ENCODE assay signal across 8 cellular contexts in the genomic region with DNA sequence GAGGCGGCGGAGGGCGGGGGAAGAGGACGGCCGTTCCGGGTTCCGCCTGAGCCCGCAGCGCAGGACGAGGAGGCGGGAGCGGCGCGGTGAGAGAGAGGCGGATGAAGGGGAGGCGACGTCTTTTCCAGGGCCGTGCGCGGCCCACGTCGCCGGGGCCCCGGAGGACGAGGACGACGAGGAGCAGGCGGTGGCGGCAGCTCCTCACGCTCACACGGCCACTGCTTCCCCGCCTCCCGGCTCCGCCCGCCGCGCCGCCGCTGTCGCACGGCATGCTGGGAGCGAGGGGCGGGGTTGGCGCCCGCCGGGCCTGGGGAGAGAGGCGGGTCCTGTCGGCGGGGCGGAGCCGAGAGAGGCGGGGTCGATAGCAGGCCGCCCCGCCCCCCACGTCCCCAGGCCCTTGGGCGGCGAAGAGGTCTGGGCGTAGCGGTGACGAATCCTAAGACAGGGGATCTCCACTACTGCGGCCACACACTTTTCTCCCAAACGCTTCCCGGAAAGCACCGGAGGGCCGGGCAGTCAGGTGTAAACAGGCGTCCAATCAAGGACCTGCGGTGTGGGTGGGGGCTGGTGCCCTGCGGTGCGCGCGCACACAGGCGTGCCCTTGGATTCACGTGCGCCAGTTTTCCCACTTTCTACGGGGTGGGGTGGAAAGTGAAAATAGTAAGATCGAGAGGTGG. TPM values are rescaled to one million over a fixed set of nuclear protein-coding genes. Genes with fewer than 3 reads are reported as not detected.
DNase-seq lines count a peak whose midpoint lies in the region; ATAC-seq lines count a peak whose summit lies in the region.
"Not testable (repeated sequence)": the region's sequence is repeated elsewhere in the genome, so short reads cannot be mapped to it uniquely, and the experiment has no call there.

A gene (minus strand): TSS at position 220 of the 677 bp plus-strand sequence. CDS start 367 bp downstream, outside the sequence.

- DNase-seq in COLO829 (ENCODE audit: low spot score) = peak; percentile 54
- DNase-seq in HT-29 (ENCODE audit: low spot score) = peak; percentile 99
- DNase-seq in NK-92 treated with Interleukin-12 subunit alpha and Interleukin-12 subunit beta, amount 100 ng/mL, for 24 hours (lab: John Stamatoyannopoulos, UW) = peak; percentile 93
- peak; percentile 85 for DNase-seq in effector CD8-positive, alpha-beta T cell (lab: John Stamatoyannopoulos, UW)
- peak; percentile 92 to 93 for DNase-seq in lung microvascular endothelial cell (ENCODE audit: low read depth in 2 of 2)
- DNase-seq in stimulated activated CD4-positive, alpha-beta T cell treated with anti-CD3 and anti-CD28 coated beads, TNF-alpha, amount 100 ng/mL, for 4 hours (ENCODE audit: low read depth in 3 of 3) = peak; percentile 89

- POLR2A ChIA-PET in activated CD8-positive, alpha-beta memory T cell treated with anti-CD3 and anti-CD28 coated beads for 36 hours (lab: Charles Lee) = interaction anchor here (1.4 to 2.6 kb wide), 3 partner anchors 125 to 138 kb away, joined by 3 to 9 read pairs (median 6); a partner anchor contains a TSS

- ATAC-seq in GM21360 (IDR thresholded peaks at IDR 0.05; ENCODE audit: unreplicated experiment) = peak; percentile 87

- CTCF ChIA-PET in activated CD8-positive, alpha-beta memory T cell treated with anti-CD3 and anti-CD28 coated beads for 36 hours (lab: Charles Lee) = not testable (repeated sequence)

RNA-seq across cellular contexts. Expression of the gene that starts here (rescaled TPM):
- total RNA-seq in HT-29 (2014; rRNA removed; shearing (Covaris generic)) = 28.7 and 36.2 TPM in 2 replicates
- 10 to 100 TPM; 92.9 to 99.2 TPM for total RNA-seq in activated CD8-positive, alpha-beta memory T cell treated with anti-CD3 and anti-CD28 coated beads for 36 hours
- 34.0 and 40.7 TPM in 2 replicates for total RNA-seq in lung microvascular endothelial cell

Comparison
In these comparisons a context has a peak if more than half of its experiments do, and no peak if none do; other contexts are left out.
1. Peak in every context shown above with its lines: DNase-seq and ATAC-seq.